15 cellular contexts compared by ENCODE assay signal in genomic region chr5:16980983-16981382, GRCh38.
"Had no signal": no experiment of that assay in that cellular context is flagged by ENCODE, and none has a peak within 500 bp of the region (broad histone marks: within the 10 kb centered on the region; RNA-seq: fewer than 3 reads in every experiment).

No MANE protein-coding gene starts in this region.

- H3K36me3 ChIP-seq: neutrophil, stomach, thyroid gland had no signal

- H3K4me1 ChIP-seq: stomach, thyroid gland had no signal

- DNase-seq: activated B cell treated with CpG ODN at 0.5 μM for 24 hours; activated CD4-positive, alpha-beta T cell treated with anti-CD3 and anti-CD28 coated beads, Interleukin-2, amount 10 ng/mL, durations not matched to agents 24 days and 14 days; activated naive CD4-positive, alpha-beta T cell treated with anti-CD3 and anti-CD28 coated beads, Interleukin-2, amount 50 U/mL, for 16 hours; activated T-cell treated with anti-CD3 and anti-CD28 coated beads for 4 hours; amniotic stem cell; erythroblast; hypothalamus; naive B cell; posterior cingulate gyrus; right cardiac atrium; small intestine; stomach; thyroid gland had no signal

- H3K9me3 ChIP-seq: neutrophil, stomach, thyroid gland had no signal

- H3K27ac ChIP-seq: neutrophil, stomach, thyroid gland had no signal

- FAIRE-seq: small intestine, urothelium cell line had no signal

- H3K4me3 ChIP-seq: stomach, thyroid gland had no signal

- H3K27me3 ChIP-seq: neutrophil, stomach, thyroid gland had no signal
